ENCODE assay signal across 20 cellular contexts in genomic region chrX:123753656-123754350, GRCh38.
"Had no signal": no experiment of that assay in that cellular context is flagged by ENCODE, and none has a peak within 500 bp of the region (broad histone marks: within the 10 kb centered on the region; RNA-seq: fewer than 3 reads in every experiment).

No MANE protein-coding gene starts in this region.

- ATAC-seq: activated naive CD4-positive, alpha-beta T cell treated with anti-CD3 and anti-CD28 coated beads, Interleukin-2, amount 50 U/mL, for 72 hours; activated T-cell treated with anti-CD3 and anti-CD28 coated beads, Interleukin-2, amount 50 U/mL, for 72 hours; heart right ventricle; left colon; right lobe of liver; stimulated activated effector memory CD8-positive, alpha-beta T cell treated with anti-CD3 and anti-CD28 coated beads, Interleukin-12 subunit alpha, Interleukin-12 subunit beta, amount 100 ng/mL, for 72 hours; stimulated activated naive CD8-positive, alpha-beta T cell treated with anti-CD3 and anti-CD28 coated beads, Interleukin-15, amount 100 ng/mL, for 72 hours had no signal

- DNase-seq: activated CD4-positive, alpha-beta memory T cell treated with anti-CD3 and anti-CD28 coated beads, Interleukin-2, amount 10 ng/mL, durations not matched to agents 7 days and 5 days; activated CD4-positive, alpha-beta T cell treated with anti-CD3 and anti-CD28 coated beads for 48 hours; activated effector memory CD4-positive, alpha-beta T cell treated with anti-CD3 and anti-CD28 coated beads, Interleukin-2, amount 50 U/mL, for 16 hours; activated T-cell treated with anti-CD3 and anti-CD28 coated beads, Interleukin-2, amount 50 U/mL, for 72 hours; aorta; heart right ventricle; islet precursor cell; left colon; naive B cell; nucleus accumbens; right lobe of liver; stimulated activated CD4-positive, alpha-beta T cell treated with anti-CD3 and anti-CD28 coated beads, Interleukin-2, amount 100 ng/mL, for 24 hours; stimulated activated naive CD8-positive, alpha-beta T cell treated with anti-CD3 and anti-CD28 coated beads, Interleukin-15, amount 100 ng/mL, for 72 hours had no signal

- H3K4me3 ChIP-seq: heart right ventricle, lung, right lobe of liver, skin epidermis, tibial nerve had no signal

- H3K9me3 ChIP-seq: heart right ventricle, right lobe of liver, tibial nerve had no signal

- FAIRE-seq: endometrium, urothelium cell line had no signal

- H3K27ac ChIP-seq: heart right ventricle, right lobe of liver, skin epidermis, tibial nerve had no signal

- H3K4me1 ChIP-seq: right lobe of liver, tibial nerve had no signal

- H3K36me3 ChIP-seq: heart right ventricle, right lobe of liver, tibial nerve had no signal

- H3K27me3 ChIP-seq: heart right ventricle, right lobe of liver, tibial nerve had no signal
